In the genomic region with DNA sequence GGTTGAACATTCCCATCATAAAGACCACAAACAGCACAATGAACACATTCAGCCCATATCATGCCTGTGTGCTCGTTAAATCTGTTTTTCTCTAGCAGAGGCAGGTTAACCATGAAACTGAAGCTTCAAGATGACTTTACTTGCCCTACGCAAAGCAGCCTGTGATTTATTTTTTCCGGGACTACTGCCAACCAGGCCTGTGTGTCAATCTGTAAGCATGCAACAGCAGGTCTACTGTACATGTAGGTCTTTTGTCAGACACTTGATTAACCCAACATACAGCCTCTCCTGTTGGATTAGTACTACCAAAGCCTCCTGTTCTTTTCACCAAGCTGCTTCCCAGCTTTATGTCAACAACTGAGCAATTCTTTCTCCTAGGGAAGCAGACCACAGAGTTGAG, we compare ENCODE assay signal across 15 cellular contexts.
DNase-seq lines count a peak whose midpoint lies in the region; ATAC-seq and TF ChIP-seq lines count a peak whose summit lies in the region.
"Had no signal": no experiment of that assay in that cellular context is flagged by ENCODE, and none has a peak within 500 bp of the region (broad histone marks: within the 10 kb centered on the region; RNA-seq: fewer than 3 reads in every experiment).

No MANE protein-coding gene starts in this region.

- H2AFZ ChIP-seq in MM.1S (ENCODE audit: low read length) (no peak overlapping the region), GM23338 (no peak overlapping the region)

- H3K27ac ChIP-seq in MM.1S (ENCODE audit: low read length) (no peak overlapping the region), GM23338 (ENCODE audit: low read depth) (no peak overlapping the region)
- H3K27ac ChIP-seq: thyroid gland had no signal

- no peak for TF ChIP-seq CTCF in choroid plexus epithelial cell (conservative IDR thresholded peaks at IDR 0.05; ENCODE audit: low read depth, low read length)
- TF ChIP-seq CTCF in MM.1S (IDR thresholded peaks at IDR 0.05; ENCODE audit: low read length), result no peak
- no peak for TF ChIP-seq CTCF in GM23338 (conservative IDR thresholded peaks at IDR 0.05; ENCODE audit: low read depth in 2 of 2)

- no peaks in the 10 kb centered on the region for H3K36me3 ChIP-seq in MM.1S (replicated peaks; ENCODE audit: insufficient read depth, low read length)
- H3K36me3 ChIP-seq in GM23338 (ENCODE audit: insufficient read depth), result peaks cover 9% of the 10 kb centered on the region; the same call in 1 of the 2 replicates
- H3K36me3 ChIP-seq: thyroid gland had no signal

- peaks cover 12% of the 10 kb centered on the region for H3K9me3 Mint-ChIP-seq in activated CD4-positive, alpha-beta T cell treated with anti-CD3 and anti-CD28 coated beads, Interleukin-2, amount 10 ng/mL, durations not matched to agents 7 days and 5 days
- peaks cover 49% of the 10 kb centered on the region for H3K9me3 Mint-ChIP-seq in GM23338

- no peak overlapping the region for H3K27ac Mint-ChIP-seq in activated CD4-positive, alpha-beta T cell treated with anti-CD3 and anti-CD28 coated beads, Interleukin-2, amount 10 ng/mL, durations not matched to agents 7 days and 5 days
- H3K27ac Mint-ChIP-seq in GM23338, result no peak overlapping the region
- H3K27ac Mint-ChIP-seq: endodermal cell had no signal

- H3K4me1 ChIP-seq in MM.1S (ENCODE audit: low read length) (no peaks in the 10 kb centered on the region), GM23338 (ENCODE audit: insufficient read depth) (no peaks in the 10 kb centered on the region)
- H3K4me1 ChIP-seq: thyroid gland had no signal

- DNase-seq in activated CD4-positive, alpha-beta T cell treated with anti-CD3 and anti-CD28 coated beads for 48 hours, result peak; percentile 60
- no peak for DNase-seq in activated CD4-positive, alpha-beta T cell treated with anti-CD3 and anti-CD28 coated beads, Interleukin-2, amount 10 ng/mL, durations not matched to agents 7 days and 5 days
- peak; percentile 62 for DNase-seq in M059J (ENCODE audit: low read depth)
- DNase-seq in choroid plexus epithelial cell (ENCODE audit: low read depth), result peak; percentile 71
- DNase-seq in renal cortical epithelial cell (ENCODE audit: low read depth), result peak; percentile 67
- no peak for DNase-seq in MM.1S
- DNase-seq in GM23338 (ENCODE audit: low spot score), result no peak
- no peak for DNase-seq in NCI-H510A treated with DMSO at 0.1 percent for 48 hours (lab: John Stamatoyannopoulos, UW)
- DNase-seq: ACHN; activated CD8-positive, alpha-beta memory T cell treated with anti-CD3 and anti-CD28 coated beads, Interleukin-2, amount 50 U/mL, for 48 hours; anterior cingulate cortex; DMS79 treated with DMSO at 0.1 percent for 48 hours; endodermal cell; RPMI8226; thyroid gland had no signal

- no peaks in the 10 kb centered on the region for H3F3A ChIP-seq in MM.1S (ENCODE audit: insufficient read depth, low read length)
- H3F3A ChIP-seq in GM23338 (replicated peaks; ENCODE audit: low read depth), result no peaks in the 10 kb centered on the region

- no peak overlapping the region for H3K4me2 ChIP-seq in MM.1S (ENCODE audit: low read depth, low read length)
- no peak overlapping the region for H3K4me2 ChIP-seq in GM23338

- no peak for ATAC-seq in GM23338

- POLR2A ChIA-PET in activated CD4-positive, alpha-beta T cell treated with anti-CD3 and anti-CD28 coated beads, Interleukin-2, amount 10 ng/mL, durations not matched to agents 7 days and 5 days (lab: Charles Lee), result no interaction called here

- no peaks in the 10 kb centered on the region for H3K9me3 ChIP-seq in MM.1S (replicated peaks; ENCODE audit: insufficient read depth, low read length)
- H3K9me3 ChIP-seq: thyroid gland had no signal

- H3K9ac ChIP-seq in MM.1S (ENCODE audit: low read length), result no peak overlapping the region

- H3K9me2 ChIP-seq in MM.1S (replicated peaks; ENCODE audit: insufficient read depth, low read length) (no peaks in the 10 kb centered on the region), GM23338 (ENCODE audit: insufficient read depth) (0 out of 2 replicates have a peak, but pooled peaks cover 4% of the 10 kb centered on the region)

- H3K4me3 ChIP-seq in choroid plexus epithelial cell (ENCODE audit: low read depth, low read length) (no peak overlapping the region), MM.1S (ENCODE audit: low read length) (no peak overlapping the region), GM23338 (no peak overlapping the region)
- H3K4me3 ChIP-seq: thyroid gland had no signal

- peaks cover 12% of the 10 kb centered on the region for H3K4me1 Mint-ChIP-seq in activated CD4-positive, alpha-beta T cell treated with anti-CD3 and anti-CD28 coated beads, Interleukin-2, amount 10 ng/mL, durations not matched to agents 7 days and 5 days
- no peaks in the 10 kb centered on the region for H3K4me1 Mint-ChIP-seq in GM23338
- H3K4me1 Mint-ChIP-seq: endodermal cell had no signal

- H4K20me1 ChIP-seq in MM.1S (ENCODE audit: insufficient read depth, low read length), result no peaks in the 10 kb centered on the region
- no peaks in the 10 kb centered on the region for H4K20me1 ChIP-seq in GM23338 (replicated peaks; ENCODE audit: insufficient read depth)

- CTCF ChIA-PET in activated CD4-positive, alpha-beta T cell treated with anti-CD3 and anti-CD28 coated beads, Interleukin-2, amount 10 ng/mL, durations not matched to agents 7 days and 5 days (lab: Charles Lee), result no interaction called here

- H3K79me2 ChIP-seq in MM.1S (ENCODE audit: low read length) (no peaks in the 10 kb centered on the region), GM23338 (replicated peaks; ENCODE audit: insufficient read depth) (no peaks in the 10 kb centered on the region)

- H3K4me3 Mint-ChIP-seq in activated CD4-positive, alpha-beta T cell treated with anti-CD3 and anti-CD28 coated beads, Interleukin-2, amount 10 ng/mL, durations not matched to agents 7 days and 5 days, result no peak overlapping the region
- no peak overlapping the region for H3K4me3 Mint-ChIP-seq in GM23338
- H3K4me3 Mint-ChIP-seq: endodermal cell had no signal

- no peaks in the 10 kb centered on the region for H3K36me3 Mint-ChIP-seq in activated CD4-positive, alpha-beta T cell treated with anti-CD3 and anti-CD28 coated beads, Interleukin-2, amount 10 ng/mL, durations not matched to agents 7 days and 5 days (ENCODE audit: low read depth)
- peaks cover 28% of the 10 kb centered on the region for H3K36me3 Mint-ChIP-seq in GM23338 (ENCODE audit: low read depth)

- H3K27me3 Mint-ChIP-seq in activated CD4-positive, alpha-beta T cell treated with anti-CD3 and anti-CD28 coated beads, Interleukin-2, amount 10 ng/mL, durations not matched to agents 7 days and 5 days, result peaks cover 11% of the 10 kb centered on the region
- H3K27me3 Mint-ChIP-seq in GM23338 (ENCODE audit: insufficient read depth, low read depth, poor library complexity), result peaks cover 2% of the 10 kb centered on the region

- H3K27me3 ChIP-seq in MM.1S (replicated peaks; ENCODE audit: insufficient read depth, low read length) (no peaks in the 10 kb centered on the region), GM23338 (ENCODE audit: insufficient read depth) (no peaks in the 10 kb centered on the region)
- H3K27me3 ChIP-seq: thyroid gland had no signal

TF ChIP-seq in GM23338, 12 proteins besides CTCF, POLR2A, EP300 and RAD21 (continues in another document):
- no peak for TF ChIP-seq ZNF331 (CRISPR knock-in tag; IDR thresholded peaks at IDR 0.05; ENCODE audit: low read depth)
- no peak for TF ChIP-seq ZNF114 (CRISPR knock-in tag; IDR thresholded peaks at IDR 0.05)
- TF ChIP-seq EZH2 (IDR thresholded peaks at IDR 0.05; ENCODE audit: low read depth, unreplicated experiment), result no peak
- no peak for TF ChIP-seq JUNB (IDR thresholded peaks at IDR 0.05; ENCODE audit: unreplicated experiment)
- TF ChIP-seq, protein P1, sequence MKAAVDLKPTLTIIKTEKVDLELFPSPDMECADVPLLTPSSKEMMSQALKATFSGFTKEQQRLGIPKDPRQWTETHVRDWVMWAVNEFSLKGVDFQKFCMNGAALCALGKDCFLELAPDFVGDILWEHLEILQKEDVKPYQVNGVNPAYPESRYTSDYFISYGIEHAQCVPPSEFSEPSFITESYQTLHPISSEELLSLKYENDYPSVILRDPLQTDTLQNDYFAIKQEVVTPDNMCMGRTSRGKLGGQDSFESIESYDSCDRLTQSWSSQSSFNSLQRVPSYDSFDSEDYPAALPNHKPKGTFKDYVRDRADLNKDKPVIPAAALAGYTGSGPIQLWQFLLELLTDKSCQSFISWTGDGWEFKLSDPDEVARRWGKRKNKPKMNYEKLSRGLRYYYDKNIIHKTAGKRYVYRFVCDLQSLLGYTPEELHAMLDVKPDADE (IDR thresholded peaks at IDR 0.05), result no peak

Comparison
In these comparisons a context has a peak if more than half of its experiments do, and no peak if none do; other contexts are left out.
1. DNase-seq: peak in activated CD4-positive, alpha-beta T cell treated with anti-CD3 and anti-CD28 coated beads for 48 hours (single experiment), M059J (single experiment), choroid plexus epithelial cell (single experiment) and renal cortical epithelial cell (single experiment); none in activated CD4-positive, alpha-beta T cell treated with anti-CD3 and anti-CD28 coated beads, Interleukin-2, amount 10 ng/mL, durations not matched to agents 7 days and 5 days (single experiment), MM.1S (single experiment), GM23338 (single experiment) and NCI-H510A treated with DMSO at 0.1 percent for 48 hours (single experiment).